8 cellular contexts compared by ENCODE assay signal in genomic region chr9:69971643-69972449, GRCh38.
A peak's percentile ranks its signal among the peaks of the same experiment; 100 is the strongest.
DNase-seq lines count a peak whose midpoint lies in the region; ATAC-seq, FAIRE-seq and TF ChIP-seq lines count a peak whose summit lies in the region.

No MANE protein-coding gene starts in this region.

- no peak overlapping the region for H3K27ac Mint-ChIP-seq in WTC11

- H3K4me3 ChIP-seq in H7 (ENCODE audit: insufficient read depth, low read depth, low read length) = no peak overlapping the region

- CTCF ChIA-PET in WTC11 (lab: Charles Lee) = interaction anchor here (0.7 to 11.4 kb wide), 13 partner anchors 8 to 286 kb away, joined by 3 to 220 read pairs (median 4); no protein-coding TSS in a partner anchor

- no peak overlapping the region for H3K4me3 Mint-ChIP-seq in WTC11

- peaks cover 4% of the 10 kb centered on the region; the same call in 1 of the 2 replicates for H3K27me3 Mint-ChIP-seq in WTC11 (ENCODE audit: low read depth)

- H3K27me3 ChIP-seq in H7 (ENCODE audit: control insufficient read depth, insufficient read depth, low read length) = no peaks in the 10 kb centered on the region; the same call in 1 of the 2 replicates

- H3K36me3 ChIP-seq in H7 (replicated peaks; ENCODE audit: control insufficient read depth, insufficient read depth, low read length) = no peaks in the 10 kb centered on the region

- ATAC-seq in WTC11 = peak; percentile 94
- ATAC-seq in left lobe of liver = peak; percentile 79
- no peak for ATAC-seq in GM21390 (IDR thresholded peaks at IDR 0.05; ENCODE audit: unreplicated experiment)

- 0 out of 2 replicates have a peak, but pooled peaks cover 10% of the 10 kb centered on the region for H3K9me3 Mint-ChIP-seq in WTC11

- TF ChIP-seq CTCF in D721Med (IDR thresholded peaks at IDR 0.05; ENCODE audit: insufficient read depth, missing control alignments) = peak; percentile 94
- peak; percentile 75 for TF ChIP-seq CTCF in WTC11 (IDR thresholded peaks at IDR 0.05)

- peaks cover 23% of the 10 kb centered on the region for H3K4me1 Mint-ChIP-seq in WTC11

- POLR2A ChIA-PET in WTC11 (lab: Charles Lee) = interaction anchor here (0.6 kb wide), 1 partner anchor 277 kb away, joined by 6 read pairs; no protein-coding TSS in a partner anchor

- 0 out of 2 replicates have a peak, but pooled peaks cover 3% of the 10 kb centered on the region for H3K36me3 Mint-ChIP-seq in WTC11

- FAIRE-seq in D721Med (lab: Jason Lieb, UNC) = no peak

- DNase-seq in D721Med (ENCODE audit: insufficient read length, low spot score) = peak; percentile 39
- DNase-seq in H7 = peak; percentile 48
- peak; percentile 27 to 35 for DNase-seq in NCI-H1930 (lab: John Stamatoyannopoulos, UW)
- DNase-seq in WTC11 (ENCODE audit: low spot score) = peak; percentile 83
- DNase-seq in dedifferentiated amniotic fluid mesenchymal stem cell (ENCODE audit: extremely low spot score) = peak; percentile 62
- DNase-seq in left lobe of liver (ENCODE audit: low spot score) = peak; percentile 59
- peak; percentile 36 to 38 for DNase-seq in stimulated activated CD4-positive, alpha-beta T cell treated with anti-CD3 and anti-CD28 coated beads, Interleukin-4, amount 100 ng/mL, for 48 hours (ENCODE audit: low read depth in 2 of 2)

TF ChIP-seq in WTC11, 78 proteins besides CTCF, POLR2A, EP300 and RAD21:
- peak; percentile 57; the same call in 1 of the 2 replicates for TF ChIP-seq USF1 (CRISPR knock-in tag; IDR thresholded peaks at IDR 0.05)
- no peak for TF ChIP-seq ATF3 (CRISPR knock-in tag; conservative IDR thresholded peaks at IDR 0.05)
- no peak for TF ChIP-seq ATF1 (CRISPR knock-in tag; IDR thresholded peaks at IDR 0.05)
- TF ChIP-seq, protein P1, sequence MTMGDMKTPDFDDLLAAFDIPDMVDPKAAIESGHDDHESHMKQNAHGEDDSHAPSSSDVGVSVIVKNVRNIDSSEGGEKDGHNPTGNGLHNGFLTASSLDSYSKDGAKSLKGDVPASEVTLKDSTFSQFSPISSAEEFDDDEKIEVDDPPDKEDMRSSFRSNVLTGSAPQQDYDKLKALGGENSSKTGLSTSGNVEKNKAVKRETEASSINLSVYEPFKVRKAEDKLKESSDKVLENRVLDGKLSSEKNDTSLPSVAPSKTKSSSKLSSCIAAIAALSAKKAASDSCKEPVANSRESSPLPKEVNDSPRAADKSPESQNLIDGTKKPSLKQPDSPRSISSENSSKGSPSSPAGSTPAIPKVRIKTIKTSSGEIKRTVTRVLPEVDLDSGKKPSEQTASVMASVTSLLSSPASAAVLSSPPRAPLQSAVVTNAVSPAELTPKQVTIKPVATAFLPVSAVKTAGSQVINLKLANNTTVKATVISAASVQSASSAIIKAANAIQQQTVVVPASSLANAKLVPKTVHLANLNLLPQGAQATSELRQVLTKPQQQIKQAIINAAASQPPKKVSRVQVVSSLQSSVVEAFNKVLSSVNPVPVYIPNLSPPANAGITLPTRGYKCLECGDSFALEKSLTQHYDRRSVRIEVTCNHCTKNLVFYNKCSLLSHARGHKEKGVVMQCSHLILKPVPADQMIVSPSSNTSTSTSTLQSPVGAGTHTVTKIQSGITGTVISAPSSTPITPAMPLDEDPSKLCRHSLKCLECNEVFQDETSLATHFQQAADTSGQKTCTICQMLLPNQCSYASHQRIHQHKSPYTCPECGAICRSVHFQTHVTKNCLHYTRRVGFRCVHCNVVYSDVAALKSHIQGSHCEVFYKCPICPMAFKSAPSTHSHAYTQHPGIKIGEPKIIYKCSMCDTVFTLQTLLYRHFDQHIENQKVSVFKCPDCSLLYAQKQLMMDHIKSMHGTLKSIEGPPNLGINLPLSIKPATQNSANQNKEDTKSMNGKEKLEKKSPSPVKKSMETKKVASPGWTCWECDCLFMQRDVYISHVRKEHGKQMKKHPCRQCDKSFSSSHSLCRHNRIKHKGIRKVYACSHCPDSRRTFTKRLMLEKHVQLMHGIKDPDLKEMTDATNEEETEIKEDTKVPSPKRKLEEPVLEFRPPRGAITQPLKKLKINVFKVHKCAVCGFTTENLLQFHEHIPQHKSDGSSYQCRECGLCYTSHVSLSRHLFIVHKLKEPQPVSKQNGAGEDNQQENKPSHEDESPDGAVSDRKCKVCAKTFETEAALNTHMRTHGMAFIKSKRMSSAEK (CRISPR knock-in tag; IDR thresholded peaks at IDR 0.05; ENCODE audit: borderline replicate concordance) = no peak
- TF ChIP-seq EMX1 (CRISPR knock-in tag; IDR thresholded peaks at IDR 0.05) = no peak
- TF ChIP-seq ARID4B (CRISPR knock-in tag; IDR thresholded peaks at IDR 0.05; ENCODE audit: borderline replicate concordance) = no peak
- peak; percentile 73 for TF ChIP-seq USF2 (CRISPR knock-in tag; IDR thresholded peaks at IDR 0.05)
- TF ChIP-seq KAT7 (CRISPR knock-in tag; IDR thresholded peaks at IDR 0.05; ENCODE audit: borderline replicate concordance) = no peak
- TF ChIP-seq ZNF263 (CRISPR knock-in tag; IDR thresholded peaks at IDR 0.05; ENCODE audit: low read depth) = peak; percentile 41; the same call in 1 of the 2 replicates
- TF ChIP-seq, protein P2, sequence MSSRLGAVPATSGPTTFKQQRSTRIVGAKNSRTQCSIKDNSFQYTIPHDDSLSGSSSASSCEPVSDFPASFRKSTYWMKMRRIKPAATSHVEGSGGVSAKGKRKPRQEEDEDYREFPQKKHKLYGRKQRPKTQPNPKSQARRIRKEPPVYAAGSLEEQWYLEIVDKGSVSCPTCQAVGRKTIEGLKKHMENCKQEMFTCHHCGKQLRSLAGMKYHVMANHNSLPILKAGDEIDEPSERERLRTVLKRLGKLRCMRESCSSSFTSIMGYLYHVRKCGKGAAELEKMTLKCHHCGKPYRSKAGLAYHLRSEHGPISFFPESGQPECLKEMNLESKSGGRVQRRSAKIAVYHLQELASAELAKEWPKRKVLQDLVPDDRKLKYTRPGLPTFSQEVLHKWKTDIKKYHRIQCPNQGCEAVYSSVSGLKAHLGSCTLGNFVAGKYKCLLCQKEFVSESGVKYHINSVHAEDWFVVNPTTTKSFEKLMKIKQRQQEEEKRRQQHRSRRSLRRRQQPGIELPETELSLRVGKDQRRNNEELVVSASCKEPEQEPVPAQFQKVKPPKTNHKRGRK (CRISPR knock-in tag; IDR thresholded peaks at IDR 0.05; ENCODE audit: borderline replicate concordance) = peak; percentile 85; the same call in 1 of the 2 replicates
- TF ChIP-seq, protein P3, sequence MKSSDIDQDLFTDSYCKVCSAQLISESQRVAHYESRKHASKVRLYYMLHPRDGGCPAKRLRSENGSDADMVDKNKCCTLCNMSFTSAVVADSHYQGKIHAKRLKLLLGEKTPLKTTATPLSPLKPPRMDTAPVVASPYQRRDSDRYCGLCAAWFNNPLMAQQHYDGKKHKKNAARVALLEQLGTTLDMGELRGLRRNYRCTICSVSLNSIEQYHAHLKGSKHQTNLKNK (CRISPR knock-in tag; IDR thresholded peaks at IDR 0.05) = no peak

Comparison
In these comparisons a context has a peak if more than half of its experiments do, and no peak if none do; other contexts are left out.
1. DNase-seq: peak in every context shown above with its lines; median percentile 83 in WTC11; 62 in dedifferentiated amniotic fluid mesenchymal stem cell; 59 in left lobe of liver; 48 in H7; 39 in D721Med; 37 in stimulated activated CD4-positive, alpha-beta T cell treated with anti-CD3 and anti-CD28 coated beads, Interleukin-4, amount 100 ng/mL, for 48 hours; 31 in NCI-H1930.